ENCODE assay signal across 8 cellular contexts in genomic region chr3:160755776-160756304, GRCh38. TPM values are rescaled to one million over a fixed set of nuclear protein-coding genes. Genes with fewer than 3 reads are reported as not detected.
A peak's percentile ranks its signal among the peaks of the same experiment; 100 is the strongest.
DNase-seq lines count a peak whose midpoint lies in the region; ATAC-seq and TF ChIP-seq lines count a peak whose summit lies in the region.

PPM1L (plus strand) TSS chr3:160756231.

- no peaks in the 10 kb centered on the region for H3K79me2 ChIP-seq in PC-9 (ENCODE audit: low read depth)

- H3F3A ChIP-seq in PC-9 (ENCODE audit: insufficient read depth, low read depth) = peaks cover 2% of the 10 kb centered on the region; the same call in 1 of the 2 replicates

- no peaks in the 10 kb centered on the region for H3K27me3 ChIP-seq in CD4-positive, alpha-beta memory T cell (ENCODE audit: insufficient read depth, low read length)
- H3K27me3 ChIP-seq in PC-9 (ENCODE audit: insufficient read depth, low read depth) (no peaks in the 10 kb centered on the region), neuron (ENCODE audit: insufficient read depth, low read length) (no peaks in the 10 kb centered on the region), tibial artery (no peaks in the 10 kb centered on the region)

- peaks cover 24% of the 10 kb centered on the region for H3K4me1 ChIP-seq in CD4-positive, alpha-beta memory T cell (ENCODE audit: insufficient read depth, low read length)
- H3K4me1 ChIP-seq in PC-9 (replicated peaks; ENCODE audit: insufficient read depth) (peaks cover 23% of the 10 kb centered on the region), neuron (ENCODE audit: insufficient read depth, low read length) (peaks cover 30% of the 10 kb centered on the region), tibial artery (peaks cover 0 to 41% (median 17%) of the 10 kb centered on the region in 4 donors)

- H3K9me3 Mint-ChIP-seq in CD4-positive, alpha-beta memory T cell = no peaks in the 10 kb centered on the region

- no peaks in the 10 kb centered on the region for H3K36me3 ChIP-seq in CD4-positive, alpha-beta memory T cell (ENCODE audit: insufficient read depth, low read length)
- H3K36me3 ChIP-seq in PC-9 (ENCODE audit: low read depth) = no peaks in the 10 kb centered on the region
- H3K36me3 ChIP-seq in neuron (ENCODE audit: insufficient read depth, low read length) = no peaks in the 10 kb centered on the region
- H3K36me3 ChIP-seq in tibial artery = no peaks in the 10 kb centered on the region

- H3K27ac Mint-ChIP-seq in CD4-positive, alpha-beta memory T cell = peak within 1 kb of the TSS; percentile 94 to 98 (median 97)

- BruUV-seq in PC-9 (replicated peaks; lab: Mats Ljungman, UMichigan) = no TSS peak

- peak within 1 kb of the TSS; percentile 67 to 96 for H3K4me3 ChIP-seq in CD4-positive, alpha-beta memory T cell (ENCODE audit: low read length in 2 of 2)
- H3K4me3 ChIP-seq in PC-9 = peak within 1 kb of the TSS; percentile 71
- H3K4me3 ChIP-seq in neuron (ENCODE audit: low read length) = peak within 1 kb of the TSS; percentile 57
- peak within 1 kb of the TSS; percentile 75 to 83 for H3K4me3 ChIP-seq in tibial artery

- H3K9me3 ChIP-seq in CD4-positive, alpha-beta memory T cell (ENCODE audit: control insufficient read depth in 1 of 2, low read length in 2 of 2) = no peaks in the 10 kb centered on the region
- H3K9me3 ChIP-seq in PC-9 (ENCODE audit: insufficient read depth, low read depth) = no peaks in the 10 kb centered on the region
- no peaks in the 10 kb centered on the region for H3K9me3 ChIP-seq in neuron (ENCODE audit: low read length)
- H3K9me3 ChIP-seq in tibial artery = no peaks in the 10 kb centered on the region

- H3K9me2 ChIP-seq in PC-9 (ENCODE audit: insufficient read depth) = no peaks in the 10 kb centered on the region

- peaks cover 17 to 37% (median 27%) of the 10 kb centered on the region in 4 donors for H3K4me1 Mint-ChIP-seq in CD4-positive, alpha-beta memory T cell

- H4K20me1 ChIP-seq in PC-9 (ENCODE audit: insufficient read depth) = no peaks in the 10 kb centered on the region

- intact Hi-C loops in CD4-positive, alpha-beta memory T cell (cut with micrococcal nuclease) = loop anchor here (1.0 to 10.0 kb wide), 6 partner anchors 191 to 1951 kb away; partner anchors contain the start of genes IFT80, KPNA4, MFSD1 and NMD3
- intact Hi-C loops in PC-9 (cut with micrococcal nuclease; ENCODE audit: unreplicated experiment) (loop anchor here (1.0 to 2.0 kb wide), 4 partner anchors 29 to 191 kb away; partner anchors contain the start of genes ARL14 and KPNA4), tibial artery (cut with DNase I; ENCODE audit: low total_unique reads) (loop anchor here (5.0 kb wide), 1 partner anchor 186 kb away; no protein-coding TSS in a partner anchor)

- H3K4me2 ChIP-seq in PC-9 = peak within 1 kb of the TSS; percentile 90

- peak within 1 kb of the TSS; percentile 91 to 98 (median 94) for H3K4me3 Mint-ChIP-seq in CD4-positive, alpha-beta memory T cell

- TF ChIP-seq CTCF in PC-9 (conservative IDR thresholded peaks at IDR 0.05) = no peak
- no peak for TF ChIP-seq CTCF in tibial artery (IDR thresholded peaks at IDR 0.05)

- H3K27ac ChIP-seq in CD4-positive, alpha-beta memory T cell (ENCODE audit: low read depth, low read length) = peak within 1 kb of the TSS; percentile 69
- peak within 1 kb of the TSS; percentile 68 for H3K27ac ChIP-seq in PC-9
- peak within 1 kb of the TSS; percentile 95 to 98 for H3K27ac ChIP-seq in tibial artery

- CTCF ChIA-PET in CD4-positive, alpha-beta memory T cell (lab: Charles Lee; ENCODE audit: partially characterized antibody) = interaction anchor here (1.1 to 1.2 kb wide), 3 partner anchors 11 to 306 kb away, joined by 3 read pairs; partner anchors contain the start of gene TRIM59
- CTCF ChIA-PET in PC-9 (lab: Charles Lee) = no interaction called here

- ATAC-seq in GM19328 (IDR thresholded peaks at IDR 0.05; ENCODE audit: unreplicated experiment) (peak; percentile 38), HG03442 (IDR thresholded peaks at IDR 0.05; ENCODE audit: unreplicated experiment) (peak; percentile 40)

- peaks cover 0 to 8% of the 10 kb centered on the region in 2 donors for H3K27me3 Mint-ChIP-seq in CD4-positive, alpha-beta memory T cell

- H2AFZ ChIP-seq in PC-9 (peak within 1 kb of the TSS; percentile 99), neuron (ENCODE audit: low read depth, low read length) (peak within 1 kb of the TSS; percentile 92)

- DNase-seq in CD4-positive, alpha-beta memory T cell = peak; percentile 66 to 72 (median 70)
- DNase-seq in PC-9 (peak; percentile 47 to 64), foreskin melanocyte (peak; percentile 33), tibial artery (peak; percentile 52 to 77)
- peak; percentile 35 for DNase-seq in activated gamma-delta T cell treated with anti-CD3 and anti-CD28 coated beads, Interleukin-2, amount 50 U/mL, for 16 hours (ENCODE audit: low read depth)

- H3K36me3 Mint-ChIP-seq in CD4-positive, alpha-beta memory T cell = peaks cover 0 to 7% of the 10 kb centered on the region in 2 donors

- POLR2A ChIA-PET in CD4-positive, alpha-beta memory T cell (lab: Charles Lee; ENCODE audit: partially characterized antibody) = interaction anchor here (0.6 to 2.5 kb wide), 11 partner anchors 17 to 1954 kb away, joined by 3 to 16 read pairs (median 4); partner anchors contain the start of genes KPNA4, MFSD1, NMD3 and TRIM59
- POLR2A ChIA-PET in PC-9 (lab: Charles Lee; ENCODE audit: unreplicated experiment) = interaction anchor here (0.6 to 0.8 kb wide), 2 partner anchors 79 to 775 kb away, joined by 4 read pairs; partner anchors contain the start of gene ARL14

RNA-seq across cellular contexts. Expression of gene PPM1L, which starts in this region (rescaled TPM):
- 1 to 10 TPM; 5.1 to 6.5 TPM for total RNA-seq in CD4-positive, alpha-beta memory T cell
- 1 to 10 TPM in 1 of 2 donors, under 1 TPM in 1; 0.84 to 1.8 TPM for polyA plus RNA-seq in CD4-positive, alpha-beta memory T cell
- 5.0 and 5.1 TPM in 2 replicates for total RNA-seq in PC-9 (2021)

Comparison
In these comparisons a context has a peak if more than half of its experiments do, and no peak if none do; other contexts are left out.
1. Peak in every context shown above with its lines: DNase-seq, ATAC-seq, H3K4me3 ChIP-seq and H3K27ac ChIP-seq.